ENCODE assay signal across 20 cellular contexts in genomic region chr16:3596101-3596861, GRCh38. TPM values are rescaled to one million over a fixed set of nuclear protein-coding genes. Genes with fewer than 3 reads are reported as not detected.
A peak's percentile ranks its signal among the peaks of the same experiment; 100 is the strongest.
DNase-seq lines count a peak whose midpoint lies in the region; TF ChIP-seq lines count a peak whose summit lies in the region.
"Had no signal": no experiment of that assay in that cellular context is flagged by ENCODE, and none has a peak within 500 bp of the region (broad histone marks: within the 10 kb centered on the region; RNA-seq: fewer than 3 reads in every experiment).

No MANE protein-coding gene starts in this region.

- no peaks in the 10 kb centered on the region for H3K27me3 ChIP-seq in BLaER1 treated with 17β-estradiol and CSF1 and Interleukin-3, amounts not matched to agents 10 nM and 100 nM

- H3K27ac ChIP-seq in BLaER1 treated with 17β-estradiol and CSF1 and Interleukin-3, amounts not matched to agents 10 nM and 100 nM, result 0 out of 22 replicates have a peak overlapping the region, but pooled peaks of 1 of the 11 experiments have one; percentile 3
- H3K27ac ChIP-seq: C4-2B, HL-60 had no signal

- peak overlapping the region in 7 of 11 experiments; percentile 4 to 85 (median 83); a peak in 10 of 22 replicates for H3K4me2 ChIP-seq in BLaER1 treated with 17β-estradiol and CSF1 and Interleukin-3, amounts not matched to agents 10 nM and 100 nM

- no peak overlapping the region for H3K4me3 ChIP-seq in BLaER1 treated with 17β-estradiol and CSF1 and Interleukin-3, amounts not matched to agents 10 nM and 100 nM
- H3K4me3 ChIP-seq in foreskin fibroblast (ENCODE audit: low read depth in 1 of 2, low read length in 2 of 2), result no peak overlapping the region

- intact Hi-C loops in posterior vena cava (cut with DNase I), result no loop called here

- H3K36me3 ChIP-seq in BLaER1 treated with 17β-estradiol and CSF1 and Interleukin-3, amounts not matched to agents 10 nM and 100 nM, result peaks cover 24 to 88% (median 44%) of the 10 kb centered on the region in 11 experiments

- H4K20me1 ChIP-seq in BLaER1 treated with 17β-estradiol and CSF1 and Interleukin-3, amounts not matched to agents 10 nM and 100 nM, result peaks cover 0 to 1% (median 0%) of the 10 kb centered on the region in 11 experiments; a peak in 2 of 22 replicates

- no peak for TF ChIP-seq CTCF in foreskin fibroblast (IDR thresholded peaks at IDR 0.05; ENCODE audit: low read depth, low read length)

- DNase-seq in EH (ENCODE audit: low read depth) (peak; percentile 52), foreskin fibroblast (peak; percentile 38 to 44), posterior vena cava (ENCODE audit: low spot score) (peak; percentile 78), hippocampal formation (lab: John Stamatoyannopoulos, UW) (no peak)
- no peak for DNase-seq in activated CD4-positive, alpha-beta T cell treated with anti-CD3 and anti-CD28 coated beads for 1 hour
- DNase-seq in stimulated activated naive CD4-positive, alpha-beta T cell treated with Interleukin-2 at 50 U/mL for 16 hours (lab: John Stamatoyannopoulos, UW), result no peak
- DNase-seq: ACHN, DMS79 treated with DMSO at 0.1 percent for 48 hours, HCEC 1CT, NCI-H1092 treated with DMSO at 0.1 percent for 48 hours, NCI-H1694, NCI-H2107, NCI-H510A, NCI-H748 treated with DMSO at 0.1 percent for 48 hours, SIG-M5 had no signal

- peaks cover 15 to 23% (median 20%) of the 10 kb centered on the region in 11 experiments for H3K9me3 ChIP-seq in BLaER1 treated with 17β-estradiol and CSF1 and Interleukin-3, amounts not matched to agents 10 nM and 100 nM (replicated peaks in 1 of 11)

- no peak overlapping the region; a peak in 1 of 22 replicates for H3K9ac ChIP-seq in BLaER1 treated with 17β-estradiol and CSF1 and Interleukin-3, amounts not matched to agents 10 nM and 100 nM

- peaks cover 0 to 69% (median 37%) of the 10 kb centered on the region in 10 experiments; a peak in 19 of 20 replicates for H3K4me1 ChIP-seq in BLaER1 treated with 17β-estradiol and CSF1 and Interleukin-3, amounts not matched to agents 10 nM and 100 nM

RNA-seq across cellular contexts. Expression of gene SLX4, which starts 15.1 kb away (rescaled TPM):
- 1 to 10 TPM; 4.5 to 4.9 TPM for total RNA-seq in posterior vena cava

RNA-seq across cellular contexts. Expression of gene NLRC3, which starts 19.1 kb away (rescaled TPM):
- 1 to 10 TPM in 1 of 2 donors, under 1 TPM in 1; 0.81 to 1.0 TPM for total RNA-seq in posterior vena cava
- total RNA-seq: G401, LHCN-M2 had no signal

RNA-seq across cellular contexts. Expression of gene DNASE1, which starts 58.2 kb away (rescaled TPM):
- total RNA-seq in posterior vena cava, result 1 to 10 TPM; 4.0 to 6.2 TPM

Comparison
In these comparisons a context has a peak if more than half of its experiments do, and no peak if none do; other contexts are left out.
1. DNase-seq: peak in EH (single experiment), foreskin fibroblast (2 of 2) and posterior vena cava (single experiment); none in hippocampal formation (0 of 2), activated CD4-positive, alpha-beta T cell treated with anti-CD3 and anti-CD28 coated beads for 1 hour (single experiment) and stimulated activated naive CD4-positive, alpha-beta T cell treated with Interleukin-2 at 50 U/mL for 16 hours (single experiment).